In genomic region chr2:142825861-142826260, GRCh38 we compare ENCODE assay signal across 17 cellular contexts. TPM values are rescaled to one million over a fixed set of nuclear protein-coding genes. Genes with fewer than 3 reads are reported as not detected.
A peak's percentile ranks its signal among the peaks of the same experiment; 100 is the strongest.
DNase-seq lines count a peak whose midpoint lies in the region; ATAC-seq and TF ChIP-seq lines count a peak whose summit lies in the region.
"Had no signal": no experiment of that assay in that cellular context is flagged by ENCODE, and none has a peak within 500 bp of the region (broad histone marks: within the 10 kb centered on the region; RNA-seq: fewer than 3 reads in every experiment).

No MANE protein-coding gene starts in this region.

- ATAC-seq in GM21529 (IDR thresholded peaks at IDR 0.05; ENCODE audit: unreplicated experiment) (no peak), left lung (no peak)
- ATAC-seq: activated naive CD4-positive, alpha-beta T cell treated with anti-CD3 and anti-CD28 coated beads, Interleukin-2, amount 50 U/mL, for 72 hours; activated T-cell treated with anti-CD3 and anti-CD28 coated beads, Interleukin-2, amount 50 U/mL, for 72 hours had no signal

- no peaks in the 10 kb centered on the region for H3K4me1 ChIP-seq in left lung
- H3K4me1 ChIP-seq: esophagus squamous epithelium had no signal

- no peaks in the 10 kb centered on the region for H3K9me3 Mint-ChIP-seq in MCF 10A (ENCODE audit: unreplicated experiment)

- DNase-seq in ELR (ENCODE audit: low read depth) (peak; percentile 28), MCF 10A (ENCODE audit: unreplicated experiment) (peak; percentile 52), foreskin melanocyte (peak; percentile 72), renal cortical epithelial cell (ENCODE audit: low read depth) (peak; percentile 57), H7 (no peak), left lung (no peak)
- DNase-seq in stimulated activated CD4-positive, alpha-beta T cell treated with anti-CD3 and anti-CD28 coated beads, Interleukin-4, amount 100 ng/mL, for 1 hour, result no peak
- DNase-seq: activated T-cell treated with anti-CD3 and anti-CD28 coated beads, Interleukin-2, amount 50 U/mL, for 72 hours; brain microvascular endothelial cell; esophagus squamous epithelium; NCI-H187 treated with DMSO at 0.1 percent for 48 hours; occipital lobe; stimulated activated CD4-positive, alpha-beta T cell treated with anti-CD3 and anti-CD28 coated beads, Interleukin-4, amount 100 ng/mL, for 24 hours had no signal

- no peaks in the 10 kb centered on the region for H3K9me3 ChIP-seq in left lung
- H3K9me3 ChIP-seq: esophagus squamous epithelium had no signal

- no peak overlapping the region for H3K4me3 ChIP-seq in H7 (ENCODE audit: insufficient read depth, low read depth, low read length)
- H3K4me3 ChIP-seq in left lung, result no peak overlapping the region
- H3K4me3 ChIP-seq: esophagus squamous epithelium, hepatocyte had no signal

- H3K27me3 ChIP-seq in H7 (ENCODE audit: control insufficient read depth, insufficient read depth, low read length) (no peaks in the 10 kb centered on the region), left lung (no peaks in the 10 kb centered on the region)
- H3K27me3 ChIP-seq: brain microvascular endothelial cell, esophagus squamous epithelium, hepatocyte had no signal

- peaks cover 5% of the 10 kb centered on the region for H3K36me3 Mint-ChIP-seq in MCF 10A (ENCODE audit: insufficient read depth, unreplicated experiment)
- H3K36me3 Mint-ChIP-seq: activated naive CD4-positive, alpha-beta T cell treated with anti-CD3 and anti-CD28 coated beads, Interleukin-2, amount 50 U/mL, for 72 hours had no signal

- H3K4me3 Mint-ChIP-seq in MCF 10A (ENCODE audit: unreplicated experiment), result no peak overlapping the region
- H3K4me3 Mint-ChIP-seq: activated T-cell treated with anti-CD3 and anti-CD28 coated beads, Interleukin-2, amount 50 U/mL, for 72 hours had no signal

- CTCF ChIA-PET in MCF 10A (lab: Yijun Ruan, JAX), result interaction anchor here (1.5 to 2.4 kb wide), 2 partner anchors 13 to 143 kb away, joined by 3 to 8 read pairs; no protein-coding TSS in a partner anchor

- BruUV-seq in MCF 10A (replicated peaks; lab: Mats Ljungman, UMichigan), result no TSS peak

- no peak for TF ChIP-seq CTCF in MCF 10A (IDR thresholded peaks at IDR 0.05; ENCODE audit: unreplicated experiment)
- no peak for TF ChIP-seq CTCF in left lung (IDR thresholded peaks at IDR 0.05)

- POLR2A ChIA-PET in MCF 10A (lab: Yijun Ruan, JAX), result interaction anchor here (0.7 to 1.9 kb wide), 4 partner anchors 8 to 151 kb away, joined by 3 to 5 read pairs (median 3); no protein-coding TSS in a partner anchor

- no peak overlapping the region for H3K27ac ChIP-seq in left lung
- H3K27ac ChIP-seq: brain microvascular endothelial cell, esophagus squamous epithelium, hepatocyte, VCaP had no signal

- intact Hi-C loops in MCF 10A (cut with micrococcal nuclease), result no loop called here
- intact Hi-C loops in left lung (cut with DNase I), result no loop called here

- H3K27me3 Mint-ChIP-seq in MCF 10A (ENCODE audit: insufficient read depth, unreplicated experiment), result no peaks in the 10 kb centered on the region

- H3K36me3 ChIP-seq in H7 (replicated peaks; ENCODE audit: control insufficient read depth, insufficient read depth, low read length) (no peaks in the 10 kb centered on the region), left lung (no peaks in the 10 kb centered on the region)
- H3K36me3 ChIP-seq: brain microvascular endothelial cell, esophagus squamous epithelium had no signal

- no peak overlapping the region for H3K27ac Mint-ChIP-seq in MCF 10A (ENCODE audit: low read depth, unreplicated experiment)
- H3K27ac Mint-ChIP-seq: activated naive CD4-positive, alpha-beta T cell treated with anti-CD3 and anti-CD28 coated beads, Interleukin-2, amount 50 U/mL, for 72 hours; activated T-cell treated with anti-CD3 and anti-CD28 coated beads, Interleukin-2, amount 50 U/mL, for 72 hours had no signal

- H3K4me1 Mint-ChIP-seq in MCF 10A (ENCODE audit: insufficient read depth, unreplicated experiment), result peaks cover 12% of the 10 kb centered on the region

RNA-seq across cellular contexts. Expression of gene KYNU, which starts 51.6 kb away (rescaled TPM):
- total RNA-seq in MCF 10A (2022) (143 and 160 TPM in 2 replicates), renal cortical epithelial cell (1.6 and 6.1 TPM in 2 replicates), left lung (10 to 100 TPM in 1 of 2 donors, 1 to 10 TPM in 1; 7.1 to 29.7 TPM)
- total RNA-seq in H7 (2014; rRNA removed; shearing (Covaris generic)), result 0.31 and 1.9 TPM in 2 replicates
- total RNA-seq: activated naive CD4-positive, alpha-beta T cell treated with anti-CD3 and anti-CD28 coated beads, Interleukin-2, amount 50 U/mL, for 72 hours had no signal

Comparison
In these comparisons a context has a peak if more than half of its experiments do, and no peak if none do; other contexts are left out.
1. DNase-seq: peak in ELR (single experiment), MCF 10A (single experiment), foreskin melanocyte (single experiment) and renal cortical epithelial cell (single experiment); none in H7 (single experiment), left lung (0 of 2) and stimulated activated CD4-positive, alpha-beta T cell treated with anti-CD3 and anti-CD28 coated beads, Interleukin-4, amount 100 ng/mL, for 1 hour (single experiment).